8 cellular contexts compared by ENCODE assay signal in genomic region chr12:56940942-56941298, GRCh38. TPM values are rescaled to one million over a fixed set of nuclear protein-coding genes. Genes with fewer than 3 reads are reported as not detected.
"Had no signal": no experiment of that assay in that cellular context is flagged by ENCODE, and none has a peak within 500 bp of the region (broad histone marks: within the 10 kb centered on the region; RNA-seq: fewer than 3 reads in every experiment).

No MANE protein-coding gene starts in this region.

RNA-seq across cellular contexts. Expression of gene SDR9C7, which starts 6.7 kb away (rescaled TPM):
- total RNA-seq: activated CD8-positive, alpha-beta T cell treated with anti-CD3 and anti-CD28 coated beads, Interleukin-2, amount 10 ng/mL, durations not matched to agents 7 days and 5 days; activated T-helper 1 cell treated with anti-CD3 and anti-CD28 coated beads, Interleukin-12 subunit alpha, Interleukin-12 subunit beta, Interleukin-2, Interleukin-4 antibody, amounts not matched to agents 30 ng/mL and 10 ng/mL and 1 ng/mL, durations not matched to agents 14 hours and 24 hours and 36 hours; ascending aorta; OCI-LY7; Peyer's patch; SK-MEL-5; T-helper 17 cell; WTC11 had no signal

RNA-seq across cellular contexts. Expression of gene RDH16, which starts 16.5 kb away (rescaled TPM):
- total RNA-seq: SK-MEL-5 had no signal
